ENCODE assay signal across 8 cellular contexts in genomic region chr16:31700200-31700529, GRCh38.
A peak's percentile ranks its signal among the peaks of the same experiment; 100 is the strongest.
DNase-seq lines count a peak whose midpoint lies in the region; ATAC-seq and TF ChIP-seq lines count a peak whose summit lies in the region.

No MANE protein-coding gene starts in this region.

- H3K9ac ChIP-seq in mucosa of rectum (ENCODE audit: low read depth in 1 of 2, low read length in 2 of 2) = peak overlapping the region; percentile 84 to 86

- H3K4me1 ChIP-seq in mucosa of rectum (ENCODE audit: control insufficient read depth in 2 of 2, insufficient read depth in 2 of 2, low read length in 2 of 2) = peaks cover 6 to 7% of the 10 kb centered on the region in 2 donors

- no peak overlapping the region for H3K27ac ChIP-seq in mucosa of rectum (ENCODE audit: low read depth in 2 of 2, low read length in 2 of 2)

- no peaks in the 10 kb centered on the region for H3K27me3 ChIP-seq in mucosa of rectum (ENCODE audit: control insufficient read depth in 2 of 2, insufficient read depth in 2 of 2, low read length in 2 of 2)

- H3K4me3 ChIP-seq in cardiac fibroblast (replicated peaks in 1 of 2; ENCODE audit: low read depth in 2 of 2, low read length in 2 of 2) = peak overlapping the region; percentile 62 to 87
- peak overlapping the region; percentile 89 to 96 for H3K4me3 ChIP-seq in mucosa of rectum (ENCODE audit: low read length in 2 of 2)

- no peaks in the 10 kb centered on the region for H3K9me3 ChIP-seq in mucosa of rectum (ENCODE audit: control insufficient read depth in 2 of 2, low read length in 2 of 2)

- H3K36me3 ChIP-seq in mucosa of rectum (ENCODE audit: control insufficient read depth in 2 of 2, insufficient read depth in 2 of 2, low read length in 2 of 2) = peaks cover 22 to 24% of the 10 kb centered on the region in 2 donors

- no peak for TF ChIP-seq CTCF in cardiac fibroblast (IDR thresholded peaks at IDR 0.05; ENCODE audit: low read depth, low read length)

- peak; percentile 96 for ATAC-seq in GM21360 (IDR thresholded peaks at IDR 0.05; ENCODE audit: unreplicated experiment)
- no peak for ATAC-seq in GM19035 (IDR thresholded peaks at IDR 0.05; ENCODE audit: unreplicated experiment)

- DNase-seq in DMS79 treated with DMSO at 0.1 percent for 48 hours (lab: John Stamatoyannopoulos, UW) (peak; percentile 81), NCI-H345 (lab: John Stamatoyannopoulos, UW) (peak; percentile 95), cardiac fibroblast (ENCODE audit: low read depth in 2 of 2) (no peak), NOMO-1 (lab: John Stamatoyannopoulos, UW; ENCODE audit: unreplicated experiment in 2 of 2) (no peak), middle frontal gyrus (ENCODE audit: extremely low spot score, low spot score) (no peak)

Comparison
In these comparisons a context has a peak if more than half of its experiments do, and no peak if none do; other contexts are left out.
1. DNase-seq: peak in DMS79 treated with DMSO at 0.1 percent for 48 hours (single experiment) and NCI-H345 (single experiment); none in cardiac fibroblast (0 of 2), NOMO-1 (0 of 2) and middle frontal gyrus (single experiment).